In genomic region chr12:91507754-91508153, GRCh38 we compare ENCODE assay signal across 12 cellular contexts.
"Had no signal": no experiment of that assay in that cellular context is flagged by ENCODE, and none has a peak within 500 bp of the region (broad histone marks: within the 10 kb centered on the region; RNA-seq: fewer than 3 reads in every experiment).

No MANE protein-coding gene starts in this region.

- H3K27ac ChIP-seq: adrenal gland, breast epithelium, foreskin keratinocyte, sigmoid colon, testis had no signal

- ATAC-seq: effector memory CD8-positive, alpha-beta T cell; foreskin keratinocyte; left colon had no signal

- H3K27me3 ChIP-seq: adrenal gland, breast epithelium, foreskin keratinocyte, sigmoid colon, testis had no signal

- DNase-seq: activated CD4-positive, alpha-beta T cell treated with anti-CD3 and anti-CD28 coated beads, Interleukin-2, amount 50 U/mL, for 1 hour; activated naive CD4-positive, alpha-beta T cell treated with anti-CD3 and anti-CD28 coated beads, Interleukin-2, amount 10 ng/mL, durations not matched to agents 7 days and 5 days; adrenal gland; effector memory CD8-positive, alpha-beta T cell; foreskin keratinocyte; left colon; sigmoid colon; stimulated activated CD4-positive, alpha-beta T cell treated with anti-CD3 and anti-CD28 coated beads, Interleukin-12 subunit alpha, Interleukin-12 subunit beta, amount 100 ng/mL, for 4 hours; stimulated activated CD4-positive, alpha-beta T cell treated with anti-CD3 and anti-CD28 coated beads, Interleukin-2, amount 100 ng/mL, for 48 hours; stimulated activated CD8-positive, alpha-beta memory T cell treated with anti-CD3 and anti-CD28 coated beads, Interleukin-4, amount 100 ng/mL, for 48 hours; testis had no signal

- H3K36me3 ChIP-seq: adrenal gland, breast epithelium, sigmoid colon had no signal

- H3K9me3 ChIP-seq: sigmoid colon, testis had no signal

- H3K4me3 ChIP-seq: adrenal gland, breast epithelium, sigmoid colon, testis had no signal

- H3K4me1 ChIP-seq: adrenal gland, breast epithelium, foreskin keratinocyte, testis had no signal
